ENCODE assay signal across 20 cellular contexts in genomic region chr9:124308606-124309310, GRCh38. TPM values are rescaled to one million over a fixed set of nuclear protein-coding genes. Genes with fewer than 3 reads are reported as not detected.
DNase-seq lines count a peak whose midpoint lies in the region; ATAC-seq and TF ChIP-seq lines count a peak whose summit lies in the region.
"Had no signal": no experiment of that assay in that cellular context is flagged by ENCODE, and none has a peak within 500 bp of the region (broad histone marks: within the 10 kb centered on the region; RNA-seq: fewer than 3 reads in every experiment).

No MANE protein-coding gene starts in this region.

- peaks cover 14% of the 10 kb centered on the region for H3K36me3 Mint-ChIP-seq in chondrocyte (ENCODE audit: low read depth)
- H3K36me3 Mint-ChIP-seq: naive thymus-derived CD8-positive, alpha-beta T cell had no signal

- H3K27ac Mint-ChIP-seq in chondrocyte (ENCODE audit: unreplicated experiment): peak overlapping the region; percentile 94
- H3K27ac Mint-ChIP-seq: naive thymus-derived CD8-positive, alpha-beta T cell had no signal

- peak overlapping the region; percentile 57 for H3K27ac ChIP-seq in HUES64 (ENCODE audit: low read depth, low read length)
- H3K27ac ChIP-seq in mesodermal cell (ENCODE audit: low read depth, low read length, severe bottlenecking): peak overlapping the region; percentile 79
- no peak overlapping the region for H3K27ac ChIP-seq in WERI-Rb-1
- H3K27ac ChIP-seq: breast epithelium, parathyroid adenoma, vagina had no signal

- no peak overlapping the region for H3K9ac ChIP-seq in HUES64 (ENCODE audit: low read depth, low read length)
- H3K9ac ChIP-seq: parathyroid adenoma had no signal

- no peaks in the 10 kb centered on the region for H3K27me3 Mint-ChIP-seq in chondrocyte (ENCODE audit: low read depth)
- H3K27me3 Mint-ChIP-seq: CD8-positive, alpha-beta memory T cell; naive thymus-derived CD8-positive, alpha-beta T cell had no signal

- H3K9me3 ChIP-seq in HUES64 (ENCODE audit: insufficient read depth, low read depth, low read length) (no peaks in the 10 kb centered on the region), mesodermal cell (ENCODE audit: control insufficient read depth, low read length) (no peaks in the 10 kb centered on the region), WERI-Rb-1 (ENCODE audit: severe bottlenecking) (no peaks in the 10 kb centered on the region)
- H3K9me3 ChIP-seq: breast epithelium, vagina had no signal

- peaks cover 3% of the 10 kb centered on the region; the same call in 1 of the 2 replicates for H3K4me1 ChIP-seq in HUES64 (ENCODE audit: insufficient read depth, low read length)
- peaks cover 31% of the 10 kb centered on the region for H3K4me1 ChIP-seq in mesodermal cell (ENCODE audit: control insufficient read depth, insufficient read depth, low read length, poor library complexity, severe bottlenecking)
- H3K4me1 ChIP-seq: breast epithelium, parathyroid adenoma, vagina had no signal

- no peak for TF ChIP-seq CTCF in chondrocyte (IDR thresholded peaks at IDR 0.05)
- no peak for TF ChIP-seq CTCF in WERI-Rb-1 (IDR thresholded peaks at IDR 0.05; ENCODE audit: low read depth, low read length)

- no peak overlapping the region for H3K4me3 ChIP-seq in HUES64 (ENCODE audit: low read length)
- no peak overlapping the region for H3K4me3 ChIP-seq in mesodermal cell (ENCODE audit: extremely low read depth, insufficient read depth, low read length, poor library complexity, severe bottlenecking)
- H3K4me3 ChIP-seq in WERI-Rb-1 (ENCODE audit: low read depth, low read length): no peak overlapping the region
- H3K4me3 ChIP-seq: breast epithelium, vagina had no signal

- ATAC-seq in left ventricle myocardium superior: no peak
- ATAC-seq in GM21825 (IDR thresholded peaks at IDR 0.05; ENCODE audit: unreplicated experiment): no peak
- ATAC-seq: naive thymus-derived CD8-positive, alpha-beta T cell had no signal

- 84% methylated on average over 17 of the region's 17 CpGs for WGBS in HUES64
- 85 to 88% methylated on average over 10 to 15 of the region's 17 CpGs for WGBS in mesodermal cell (ENCODE audit: insufficient coverage in 2 of 2), 2 experiments

- H3K36me3 ChIP-seq in HUES64 (ENCODE audit: insufficient read depth, low read length): no peaks in the 10 kb centered on the region
- H3K36me3 ChIP-seq in mesodermal cell (ENCODE audit: control insufficient read depth, insufficient read depth, low read length): peaks cover 38% of the 10 kb centered on the region
- H3K36me3 ChIP-seq in WERI-Rb-1: no peaks in the 10 kb centered on the region
- H3K36me3 ChIP-seq: breast epithelium had no signal

- H3K27me3 ChIP-seq in HUES64 (ENCODE audit: insufficient read depth, low read length): no peaks in the 10 kb centered on the region
- H3K27me3 ChIP-seq in WERI-Rb-1 (ENCODE audit: insufficient read depth, low read depth, severe bottlenecking): no peaks in the 10 kb centered on the region
- H3K27me3 ChIP-seq: breast epithelium, vagina had no signal

- H3K9me3 Mint-ChIP-seq in chondrocyte (ENCODE audit: low read depth): no peaks in the 10 kb centered on the region
- H3K9me3 Mint-ChIP-seq: CD8-positive, alpha-beta memory T cell; naive thymus-derived CD8-positive, alpha-beta T cell had no signal

- intact Hi-C loops in left ventricle myocardium superior (cut with micrococcal nuclease): no loop called here

- H3K4me1 Mint-ChIP-seq in chondrocyte (ENCODE audit: low read depth): peaks cover 46% of the 10 kb centered on the region
- H3K4me1 Mint-ChIP-seq: naive thymus-derived CD8-positive, alpha-beta T cell had no signal

- no peak overlapping the region for H3K4me3 Mint-ChIP-seq in chondrocyte (ENCODE audit: unreplicated experiment)
- H3K4me3 Mint-ChIP-seq: CD8-positive, alpha-beta memory T cell; naive thymus-derived CD8-positive, alpha-beta T cell had no signal

- no peak for DNase-seq in chondrocyte (ENCODE audit: low spot score)
- DNase-seq in left ventricle myocardium superior: no peak
- DNase-seq in AG20443 (ENCODE audit: low spot score): no peak
- no peak for DNase-seq in WERI-Rb-1
- DNase-seq: activated effector memory CD4-positive, alpha-beta T cell treated with anti-CD3 and anti-CD28 coated beads, Interleukin-2, amount 50 U/mL, for 16 hours; AML-193; CD8-positive, alpha-beta memory T cell; cortex of kidney; DMS53; GF-D8; glutamatergic neuron; naive thymus-derived CD8-positive, alpha-beta T cell; NCI-H1092 treated with DMSO at 0.1 percent for 48 hours; NCI-H1930 had no signal

RNA-seq across cellular contexts. Expression of gene NEK6, which starts 51.0 kb away (rescaled TPM):
- 9.8 TPM for polyA plus RNA-seq in HUES64 (2013, experiment 1 of 2)
- 14.3 TPM for polyA plus RNA-seq in HUES64 (2013, experiment 2 of 2)
- total RNA-seq in chondrocyte: 99.9 to 110 TPM (median 107 TPM) in 3 replicates
- 28.5 TPM for polyA plus RNA-seq in mesodermal cell (2013, experiment 1 of 2)
- polyA plus RNA-seq in mesodermal cell (2013, experiment 2 of 2): 27.9 TPM
- 7.7 TPM for total RNA-seq in left ventricle myocardium superior

Comparison
In these comparisons a context has a peak if more than half of its experiments do, and no peak if none do; other contexts are left out.
1. RNA of gene NEK6, which starts 51.0 kb away (total RNA-seq): 99.9 to 110 TPM in chondrocyte; 7.7 TPM in left ventricle myocardium superior (single experiment); every median in the first group is over 10 times any median in the second.